9 cellular contexts compared by ENCODE assay signal in genomic region chr10:91745086-91745831, GRCh38. TPM values are rescaled to one million over a fixed set of nuclear protein-coding genes. Genes with fewer than 3 reads are reported as not detected.
DNase-seq lines count a peak whose midpoint lies in the region; ATAC-seq and TF ChIP-seq lines count a peak whose summit lies in the region.
"Had no signal": no experiment of that assay in that cellular context is flagged by ENCODE, and none has a peak within 500 bp of the region (broad histone marks: within the 10 kb centered on the region; RNA-seq: fewer than 3 reads in every experiment).

No MANE protein-coding gene starts in this region.

- H3K27me3 ChIP-seq in Panc1 (ENCODE audit: control insufficient read depth, insufficient read depth, low read length), result peaks cover 4% of the 10 kb centered on the region
- H3K27me3 ChIP-seq in foreskin keratinocyte, result peaks cover 6% of the 10 kb centered on the region

- H3K4me1 Mint-ChIP-seq in activated CD4-positive, alpha-beta T cell treated with anti-CD3 and anti-CD28 coated beads, Interleukin-2, amount 10 ng/mL, durations not matched to agents 7 days and 5 days, result no peaks in the 10 kb centered on the region
- H3K4me1 Mint-ChIP-seq: memory B cell had no signal

- in situ Hi-C loops in Panc1 (cut with HindIII; ENCODE audit: low pct_unique_long_range_greater_than_20kb, low sequenced_read_pairs), result no loop called here

- no peak overlapping the region for H3K4me3 Mint-ChIP-seq in activated CD4-positive, alpha-beta T cell treated with anti-CD3 and anti-CD28 coated beads, Interleukin-2, amount 10 ng/mL, durations not matched to agents 7 days and 5 days
- H3K4me3 Mint-ChIP-seq: memory B cell had no signal

- no peaks in the 10 kb centered on the region for H3K9me3 Mint-ChIP-seq in activated CD4-positive, alpha-beta T cell treated with anti-CD3 and anti-CD28 coated beads, Interleukin-2, amount 10 ng/mL, durations not matched to agents 7 days and 5 days

- ATAC-seq in Panc1 (peak; percentile 99), foreskin keratinocyte (peak; percentile 86), HG03025 (IDR thresholded peaks at IDR 0.05; ENCODE audit: low FRiP score, unreplicated experiment) (no peak), GM18867 (IDR thresholded peaks at IDR 0.05; ENCODE audit: unreplicated experiment) (no peak)

- H3K4me1 ChIP-seq in Panc1 (ENCODE audit: control insufficient read depth, insufficient read depth, low read length) (peaks cover 7% of the 10 kb centered on the region; the same call in 1 of the 2 replicates), foreskin keratinocyte (no peaks in the 10 kb centered on the region)

- H3K9me3 ChIP-seq in Panc1 (ENCODE audit: control insufficient read depth, insufficient read depth, low read depth, low read length), result no peaks in the 10 kb centered on the region

- no peaks in the 10 kb centered on the region for H3K36me3 ChIP-seq in Panc1 (ENCODE audit: control insufficient read depth, insufficient read depth, low read length)

- no peak overlapping the region for H3K27ac Mint-ChIP-seq in activated CD4-positive, alpha-beta T cell treated with anti-CD3 and anti-CD28 coated beads, Interleukin-2, amount 10 ng/mL, durations not matched to agents 7 days and 5 days
- H3K27ac Mint-ChIP-seq: memory B cell had no signal

- no TSS peak for BruUV-seq in Panc1 (replicated peaks; lab: Mats Ljungman, UMichigan)

- no peak overlapping the region for H3K27ac ChIP-seq in Panc1 (ENCODE audit: low read length)
- no peak overlapping the region for H3K27ac ChIP-seq in foreskin keratinocyte

- peak overlapping the region in 1 of 2 experiments; percentile 45; a peak in 2 of 4 replicates for H3K4me3 ChIP-seq in Panc1 (ENCODE audit: low read depth in 2 of 2, low read length in 2 of 2)

- TF ChIP-seq CTCF in Panc1 (IDR thresholded peaks at IDR 0.05) (peak; percentile 89), foreskin keratinocyte (conservative IDR thresholded peaks at IDR 0.05) (peak; percentile 76)

- H3K27me3 Mint-ChIP-seq in activated CD4-positive, alpha-beta T cell treated with anti-CD3 and anti-CD28 coated beads, Interleukin-2, amount 10 ng/mL, durations not matched to agents 7 days and 5 days, result peaks cover 29% of the 10 kb centered on the region

- peak; percentile 22 for DNase-seq in H4 (ENCODE audit: low spot score)
- DNase-seq in Panc1 (ENCODE audit: low read depth, low spot score), result peak; percentile 30
- DNase-seq in foreskin keratinocyte, result peak; percentile 33 to 60
- DNase-seq in renal cortical epithelial cell (ENCODE audit: low read depth), result peak; percentile 52
- no peak for DNase-seq in GM19240 (ENCODE audit: insufficient read length, low spot score)
- DNase-seq in activated CD4-positive, alpha-beta T cell treated with anti-CD3 and anti-CD28 coated beads, Interleukin-2, amount 10 ng/mL, durations not matched to agents 7 days and 5 days, result no peak

- CTCF ChIA-PET in Panc1 (lab: Charles Lee), result interaction anchor here (0.5 to 1.8 kb wide), 8 partner anchors 58 to 803 kb away, joined by 3 to 9 read pairs (median 5); no protein-coding TSS in a partner anchor
- CTCF ChIA-PET in activated CD4-positive, alpha-beta T cell treated with anti-CD3 and anti-CD28 coated beads, Interleukin-2, amount 10 ng/mL, durations not matched to agents 7 days and 5 days (lab: Charles Lee), result no interaction called here

- intact Hi-C loops in Panc1 (cut with micrococcal nuclease; ENCODE audit: unreplicated experiment), result loop anchor here (2.0 to 5.0 kb wide), 5 partner anchors 110 to 448 kb away; partner anchors contain the start of gene HECTD2

- POLR2A ChIA-PET in Panc1 (lab: Charles Lee), result interaction anchor here (0.6 to 0.9 kb wide), 3 partner anchors 101 to 762 kb away, joined by 3 to 15 read pairs (median 8); no protein-coding TSS in a partner anchor
- POLR2A ChIA-PET in activated CD4-positive, alpha-beta T cell treated with anti-CD3 and anti-CD28 coated beads, Interleukin-2, amount 10 ng/mL, durations not matched to agents 7 days and 5 days (lab: Charles Lee), result no interaction called here

- no peaks in the 10 kb centered on the region for H3K36me3 Mint-ChIP-seq in activated CD4-positive, alpha-beta T cell treated with anti-CD3 and anti-CD28 coated beads, Interleukin-2, amount 10 ng/mL, durations not matched to agents 7 days and 5 days (ENCODE audit: low read depth)

RNA-seq across cellular contexts. Expression of gene TNKS2, which starts 53.0 kb away (rescaled TPM):
- 13.1 and 13.2 TPM in 2 replicates for total RNA-seq in H4 (2014; rRNA removed; shearing (Covaris generic))
- total RNA-seq in Panc1 (2021; ENCODE audit: unreplicated experiment), result 46.2 TPM
- 22.3 TPM for polyA plus RNA-seq in Panc1 (2012; ENCODE audit: insufficient read length)
- 30.8 and 31.9 TPM in 2 replicates for total RNA-seq in foreskin keratinocyte
- polyA plus RNA-seq in foreskin keratinocyte, result 5.7 and 6.8 TPM in 2 replicates
- 57.5 and 70.9 TPM in 2 replicates for total RNA-seq in renal cortical epithelial cell
- total RNA-seq in activated CD4-positive, alpha-beta T cell treated with anti-CD3 and anti-CD28 coated beads, Interleukin-2, amount 10 ng/mL, durations not matched to agents 7 days and 5 days, result 10 to 100 TPM; 33.8 to 36.3 TPM

Comparison
In these comparisons a context has a peak if more than half of its experiments do, and no peak if none do; other contexts are left out.
1. DNase-seq: peak in H4 (single experiment), Panc1 (single experiment), foreskin keratinocyte (2 of 2) and renal cortical epithelial cell (single experiment); none in GM19240 (single experiment) and activated CD4-positive, alpha-beta T cell treated with anti-CD3 and anti-CD28 coated beads, Interleukin-2, amount 10 ng/mL, durations not matched to agents 7 days and 5 days (single experiment).
2. ATAC-seq: peak in Panc1 (single experiment) and foreskin keratinocyte (single experiment); none in HG03025 (single experiment) and GM18867 (single experiment).